1 cellular context compared by ENCODE assay signal in the genomic region with DNA sequence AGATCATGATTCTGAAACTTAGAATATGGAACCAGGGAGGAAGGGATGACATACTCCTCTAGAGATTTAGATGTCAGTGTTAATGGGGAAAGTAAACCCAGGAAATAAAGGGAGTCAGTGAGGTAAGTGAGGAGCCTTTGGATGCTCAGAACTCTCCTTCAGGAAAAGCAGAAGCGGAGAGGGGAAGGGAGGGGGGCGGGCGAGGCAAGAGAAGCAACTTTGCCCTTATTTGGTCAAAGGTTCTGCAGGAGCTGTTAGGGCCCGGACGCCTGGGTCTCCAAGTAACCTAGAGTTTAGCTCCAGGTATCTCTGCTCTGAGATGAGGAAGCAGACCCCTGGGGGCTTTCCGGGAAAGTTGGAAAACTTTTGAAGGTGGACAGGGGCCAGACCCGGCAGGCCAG.
A peak's percentile ranks its signal among the peaks of the same experiment; 100 is the strongest.
TF ChIP-seq lines count a peak whose summit lies in the region.

No MANE protein-coding gene starts in this region.

TF ChIP-seq in H1, 55 proteins besides CTCF, POLR2A, EP300 and RAD21:
- peak; percentile 98 for TF ChIP-seq SRF (IDR thresholded peaks at IDR 0.05; ENCODE audit: low read depth, low read length)
- no peak for TF ChIP-seq NRF1 (IDR thresholded peaks at IDR 0.05; ENCODE audit: low read depth, low read length)
